Comparison of ENCODE assay signal across 23 cellular contexts in genomic region chr6:680666-681374, GRCh38. TPM values are rescaled to one million over a fixed set of nuclear protein-coding genes. Genes with fewer than 3 reads are reported as not detected.
DNase-seq lines count a peak whose midpoint lies in the region; ATAC-seq, FAIRE-seq and TF ChIP-seq lines count a peak whose summit lies in the region.
"Had no signal": no experiment of that assay in that cellular context is flagged by ENCODE, and none has a peak within 500 bp of the region (broad histone marks: within the 10 kb centered on the region; RNA-seq: fewer than 3 reads in every experiment).

No MANE protein-coding gene starts in this region.

- H3K4me1 Mint-ChIP-seq in astrocyte (ENCODE audit: low read depth, unreplicated experiment) = peaks cover 66% of the 10 kb centered on the region

- no peak overlapping the region for H3K4me3 Mint-ChIP-seq in astrocyte (ENCODE audit: unreplicated experiment)
- H3K4me3 Mint-ChIP-seq: activated B cell treated with CpG ODN at 0.5 μM for 24 hours; stimulated activated effector memory CD8-positive, alpha-beta T cell treated with anti-CD3 and anti-CD28 coated beads, Interleukin-12 subunit alpha, Interleukin-12 subunit beta, amount 100 ng/mL, for 72 hours; T-helper 2 cell treated with Interferon-gamma antibody and Interleukin-4, amounts not matched to agents 5 μg/mL and 100 μg/mL, for 36 hours had no signal

- no peaks in the 10 kb centered on the region for H3K9me3 Mint-ChIP-seq in astrocyte (ENCODE audit: unreplicated experiment)
- H3K9me3 Mint-ChIP-seq: activated B cell treated with CpG ODN at 0.5 μM for 24 hours; CD4-positive, CD25-positive, alpha-beta regulatory T cell; stimulated activated effector memory CD8-positive, alpha-beta T cell treated with anti-CD3 and anti-CD28 coated beads, Interleukin-12 subunit alpha, Interleukin-12 subunit beta, amount 100 ng/mL, for 72 hours; T-helper 2 cell treated with Interferon-gamma antibody and Interleukin-4, amounts not matched to agents 5 μg/mL and 100 μg/mL, for 36 hours had no signal

- intact Hi-C loops in vagina (cut with DNase I) = no loop called here

- H4K20me1 ChIP-seq in astrocyte (ENCODE audit: insufficient read depth, low read length) (peaks cover 8% of the 10 kb centered on the region), osteoblast (ENCODE audit: insufficient read depth, low read length) (peaks cover 10% of the 10 kb centered on the region)

- H3K36me3 Mint-ChIP-seq in astrocyte (ENCODE audit: low read depth, unreplicated experiment) = no peaks in the 10 kb centered on the region

- TF ChIP-seq POLR2A in vagina (IDR thresholded peaks at IDR 0.05) = no peak

- no peaks in the 10 kb centered on the region for H3K36me3 ChIP-seq in HUES64 (ENCODE audit: insufficient read depth, low read length)
- no peaks in the 10 kb centered on the region for H3K36me3 ChIP-seq in astrocyte (ENCODE audit: insufficient read depth, low read length)
- no peaks in the 10 kb centered on the region for H3K36me3 ChIP-seq in iPS DF 6.9 (ENCODE audit: control insufficient read depth, insufficient read depth, low read length)
- H3K36me3 ChIP-seq in osteoblast (ENCODE audit: insufficient read depth, low read length) = no peaks in the 10 kb centered on the region
- H3K36me3 ChIP-seq in vagina = no peaks in the 10 kb centered on the region
- H3K36me3 ChIP-seq: ovary, sigmoid colon, thoracic aorta had no signal

- no peaks in the 10 kb centered on the region for H3K27me3 Mint-ChIP-seq in astrocyte (ENCODE audit: low read depth, unreplicated experiment)
- H3K27me3 Mint-ChIP-seq: activated B cell treated with CpG ODN at 0.5 μM for 24 hours; CD4-positive, CD25-positive, alpha-beta regulatory T cell had no signal

- H3K4me1 ChIP-seq in HUES64 (ENCODE audit: insufficient read depth, low read length) (peaks cover 71% of the 10 kb centered on the region), astrocyte (ENCODE audit: insufficient read depth, low read length) (peaks cover 45% of the 10 kb centered on the region), iPS DF 6.9 (ENCODE audit: control insufficient read depth, insufficient read depth, low read length) (peaks cover 8% of the 10 kb centered on the region; the same call in 1 of the 2 replicates), osteoblast (ENCODE audit: insufficient read depth, low read length) (peaks cover 34% of the 10 kb centered on the region), vagina (peaks cover 24% of the 10 kb centered on the region)

- peak overlapping the region; percentile 19; the same call in 1 of the 2 replicates for H3K9ac ChIP-seq in HUES64 (ENCODE audit: low read depth, low read length)
- no peak overlapping the region for H3K9ac ChIP-seq in astrocyte (ENCODE audit: low read length)

- no peak overlapping the region for H3K4me3 ChIP-seq in HUES64 (ENCODE audit: low read length)
- no peak overlapping the region for H3K4me3 ChIP-seq in astrocyte (ENCODE audit: insufficient read depth, low read depth, low read length)
- H3K4me3 ChIP-seq in iPS DF 6.9 (ENCODE audit: low read length) = no peak overlapping the region
- H3K4me3 ChIP-seq in osteoblast (ENCODE audit: insufficient read depth, low read length) = no peak overlapping the region
- no peak overlapping the region for H3K4me3 ChIP-seq in vagina
- H3K4me3 ChIP-seq: ovary, sigmoid colon, thoracic aorta had no signal

- H3K79me2 ChIP-seq in astrocyte (ENCODE audit: insufficient read depth, low read length) = peaks cover 75% of the 10 kb centered on the region
- H3K79me2 ChIP-seq in osteoblast (ENCODE audit: insufficient read depth, low read length) = peaks cover 73% of the 10 kb centered on the region

- ATAC-seq in HG02852 (IDR thresholded peaks at IDR 0.05; ENCODE audit: unreplicated experiment) = no peak
- ATAC-seq: esophagus mucosa; HCT116; stimulated activated effector memory CD8-positive, alpha-beta T cell treated with anti-CD3 and anti-CD28 coated beads, Interleukin-12 subunit alpha, Interleukin-12 subunit beta, amount 100 ng/mL, for 72 hours had no signal

- H2AFZ ChIP-seq in astrocyte (ENCODE audit: low read depth, low read length) (no peak overlapping the region), osteoblast (ENCODE audit: low read length) (no peak overlapping the region)

- H3K9me3 ChIP-seq in HUES64 (ENCODE audit: insufficient read depth, low read depth, low read length) = no peaks in the 10 kb centered on the region
- no peaks in the 10 kb centered on the region for H3K9me3 ChIP-seq in astrocyte (ENCODE audit: insufficient read depth, low read depth, low read length)
- H3K9me3 ChIP-seq in iPS DF 6.9 (ENCODE audit: control insufficient read depth, insufficient read depth, low read length) = no peaks in the 10 kb centered on the region
- H3K9me3 ChIP-seq in osteoblast (ENCODE audit: low read depth, low read length) = no peaks in the 10 kb centered on the region
- no peaks in the 10 kb centered on the region for H3K9me3 ChIP-seq in vagina
- H3K9me3 ChIP-seq: ovary, sigmoid colon, thoracic aorta had no signal

- peak overlapping the region; percentile 88 for H3K27ac Mint-ChIP-seq in astrocyte (ENCODE audit: unreplicated experiment)
- H3K27ac Mint-ChIP-seq: activated B cell treated with CpG ODN at 0.5 μM for 24 hours; stimulated activated effector memory CD8-positive, alpha-beta T cell treated with anti-CD3 and anti-CD28 coated beads, Interleukin-12 subunit alpha, Interleukin-12 subunit beta, amount 100 ng/mL, for 72 hours; T-helper 2 cell treated with Interferon-gamma antibody and Interleukin-4, amounts not matched to agents 5 μg/mL and 100 μg/mL, for 36 hours had no signal

- H3K4me2 ChIP-seq in astrocyte (ENCODE audit: low read length) = no peak overlapping the region
- no peak overlapping the region for H3K4me2 ChIP-seq in osteoblast (ENCODE audit: insufficient read depth, low read length)

- H3K27me3 ChIP-seq in HUES64 (ENCODE audit: insufficient read depth, low read length) = no peaks in the 10 kb centered on the region
- no peaks in the 10 kb centered on the region for H3K27me3 ChIP-seq in astrocyte (ENCODE audit: insufficient read depth, low read length)
- no peaks in the 10 kb centered on the region for H3K27me3 ChIP-seq in iPS DF 6.9 (ENCODE audit: control insufficient read depth, insufficient read depth, low read length)
- H3K27me3 ChIP-seq in osteoblast (ENCODE audit: insufficient read depth, low read length) = no peaks in the 10 kb centered on the region
- H3K27me3 ChIP-seq in vagina = no peaks in the 10 kb centered on the region
- H3K27me3 ChIP-seq: ovary, sigmoid colon had no signal

- no peak for FAIRE-seq in astrocyte (lab: Jason Lieb, UNC)
- FAIRE-seq: GM12891 had no signal

- peak; percentile 21 for DNase-seq in ELF-1 (ENCODE audit: low read depth, low spot score)
- DNase-seq in astrocyte (ENCODE audit: low read depth) = no peak
- DNase-seq in iPS DF 6.9 (ENCODE audit: low read depth, low spot score) = no peak
- DNase-seq in osteoblast (ENCODE audit: insufficient read length, low spot score, missing footprints) = no peak
- DNase-seq in activated gamma-delta T cell treated with Interleukin-2 at 50 U/mL for 16 hours = no peak
- DNase-seq in vagina (ENCODE audit: extremely low spot score in 2 of 2) = no peak
- DNase-seq: activated B cell treated with CpG ODN at 0.5 μM for 24 hours; activated CD8-positive, alpha-beta memory T cell treated with anti-CD3 and anti-CD28 coated beads for 24 hours; CD4-positive, CD25-positive, alpha-beta regulatory T cell; DMS153; KBM-7; NCI-H1092; ovary; PC-3; sigmoid colon had no signal

- WGBS in HUES64 = 48% methylated on average over 5 of the region's 5 CpGs
- no CpG with 5 or more reads among the region's 5 CpGs for WGBS in iPS DF 6.9 (ENCODE audit: insufficient coverage, insufficient read length)

- H3K27ac ChIP-seq in HUES64 (ENCODE audit: low read depth, low read length) (peak overlapping the region; percentile 91), astrocyte (ENCODE audit: low read depth, low read length) (no peak overlapping the region), iPS DF 6.9 (ENCODE audit: low read length) (peak overlapping the region; percentile 56), osteoblast (ENCODE audit: low read depth, low read length) (no peak overlapping the region), vagina (no peak overlapping the region)
- H3K27ac ChIP-seq: ovary, thoracic aorta had no signal

- TF ChIP-seq CTCF in astrocyte (IDR thresholded peaks at IDR 0.05; ENCODE audit: insufficient read depth, low read depth, low read length) (no peak), osteoblast (IDR thresholded peaks at IDR 0.05; ENCODE audit: extremely low read depth, low read depth, low read length) (no peak), vagina (IDR thresholded peaks at IDR 0.05) (no peak)

RNA-seq across cellular contexts. Expression of gene EXOC2, which starts 12.1 kb away (rescaled TPM):
- 27.5 TPM for polyA plus RNA-seq in HUES64 (2013, experiment 1 of 2)
- 31.1 TPM for polyA plus RNA-seq in HUES64 (2013, experiment 2 of 2)
- 44.4 and 49.7 TPM in 2 replicates for total RNA-seq in astrocyte
- total RNA-seq in osteoblast = 19.5 and 22.4 TPM in 2 replicates
- 23.6 TPM for total RNA-seq in vagina

RNA-seq across cellular contexts. Expression of gene HUS1B, which starts 23.9 kb away (rescaled TPM):
- not detected for polyA plus RNA-seq in HUES64 (2013, experiment 1 of 2)
- polyA plus RNA-seq in HUES64 (2013, experiment 2 of 2) = 0.32 TPM
- total RNA-seq in astrocyte = 1.3 and 1.6 TPM in 2 replicates
- total RNA-seq in osteoblast = 0.59 and 0.72 TPM in 2 replicates
- 0.98 TPM for total RNA-seq in vagina

Comparison
In these comparisons a context has a peak if more than half of its experiments do, and no peak if none do; other contexts are left out.
1. H3K27ac ChIP-seq: peak in HUES64 (single experiment) and iPS DF 6.9 (single experiment); none in astrocyte (single experiment), osteoblast (single experiment) and vagina (single experiment).